Comparison of ENCODE assay signal across 10 cellular contexts in the genomic region with DNA sequence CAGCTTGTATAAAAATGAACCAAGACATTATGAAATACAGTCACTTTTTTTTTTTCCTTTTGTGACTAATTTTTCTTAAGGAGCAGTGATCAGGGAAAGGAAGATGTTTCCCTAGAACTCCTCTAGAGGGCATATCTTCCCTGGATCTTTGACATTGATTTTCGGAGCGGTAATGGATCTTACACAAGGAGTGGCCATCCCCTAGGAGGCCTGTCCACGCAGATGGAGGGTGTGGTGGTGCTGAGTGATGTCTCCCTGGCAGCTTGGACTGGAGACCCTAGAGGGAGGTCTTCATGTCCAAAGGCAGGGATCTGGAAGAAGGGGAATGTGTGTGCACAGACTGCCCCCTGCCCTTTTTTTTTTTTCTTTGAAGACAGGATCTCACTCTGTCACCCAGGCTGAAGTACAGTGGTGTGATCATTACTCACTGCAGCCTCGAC. TPM values are rescaled to one million over a fixed set of nuclear protein-coding genes. Genes with fewer than 3 reads are reported as not detected.
A peak's percentile ranks its signal among the peaks of the same experiment; 100 is the strongest.
DNase-seq lines count a peak whose midpoint lies in the region; ATAC-seq, FAIRE-seq and TF ChIP-seq lines count a peak whose summit lies in the region.
"Had no signal": no experiment of that assay in that cellular context is flagged by ENCODE, and none has a peak within 500 bp of the region (broad histone marks: within the 10 kb centered on the region; RNA-seq: fewer than 3 reads in every experiment).

No MANE protein-coding gene starts in this region.

- TF ChIP-seq CTCF in cardiac fibroblast (IDR thresholded peaks at IDR 0.05; ENCODE audit: low read depth, low read length) (peak; percentile 54), HepG2 (CRISPR knock-in tag; IDR thresholded peaks at IDR 0.05) (peak; percentile 42)

- 2% methylated on average over 4 of the region's 4 CpGs for WGBS in HepG2 (ENCODE audit: low lambda C conversion rate)

- no peak for TF ChIP-seq EP300 in HepG2 (IDR thresholded peaks at IDR 0.05; ENCODE audit: low read depth in 2 of 2, low read length in 2 of 2)
- no peak for TF ChIP-seq EP300 in HepG2 (CRISPR knock-in tag; IDR thresholded peaks at IDR 0.05; ENCODE audit: borderline replicate concordance)

- peaks cover 9% of the 10 kb centered on the region for H3K4me1 ChIP-seq in HepG2 (ENCODE audit: insufficient read depth, low read length)

- CTCF ChIA-PET in HepG2 (lab: Yijun Ruan, JAX; ENCODE audit: low intra/inter-chr PET ratio, low total read pairs) = interaction anchor here (1.2 kb wide), 1 partner anchor 107 kb away, joined by 3 read pairs; no protein-coding TSS in a partner anchor

- no peak for TF ChIP-seq POLR2A in HepG2 (IDR thresholded peaks at IDR 0.05; ENCODE audit: insufficient read depth in 1 of 2, low read depth in 2 of 2, low read length in 2 of 2)

- in situ Hi-C loops in HepG2 (cut with HindIII; ENCODE audit: extremely low pct_ligation_motif_present, low pct_unique_long_range_greater_than_20kb) = no loop called here

- FAIRE-seq in HTR-8/SVneo (lab: Jason Lieb, UNC) (no peak), HepG2 (lab: Jason Lieb, UNC) (no peak)

- DNase-seq in AG08395 (ENCODE audit: low spot score) (peak; percentile 76), HTR-8/SVneo (ENCODE audit: insufficient read length, low spot score) (peak; percentile 76), cardiac fibroblast (ENCODE audit: low read depth in 2 of 2) (peak; percentile 80 to 89), HepG2 (ENCODE audit: low spot score) (no peak), UCSD-AML1 (lab: John Stamatoyannopoulos, UW; ENCODE audit: unreplicated experiment) (no peak), NCI-H2081 (lab: John Stamatoyannopoulos, UW) (no peak), NCI-H1048 (lab: John Stamatoyannopoulos, UW) (no peak)
- DNase-seq: T-helper 17 cell had no signal

- ATAC-seq in HepG2 (peak; percentile 37; the same call in 2 of the 3 replicates), GM19328 (IDR thresholded peaks at IDR 0.05; ENCODE audit: unreplicated experiment) (no peak)
- ATAC-seq: T-helper 17 cell had no signal

- no peaks in the 10 kb centered on the region for H4K20me1 ChIP-seq in HepG2 (ENCODE audit: insufficient read depth, low read length)

- intact Hi-C loops in HepG2 (cut with micrococcal nuclease; ENCODE audit: unreplicated experiment) = no loop called here

- H2AFZ ChIP-seq in HepG2 (ENCODE audit: low read length) = no peak overlapping the region

- POLR2A ChIA-PET in HepG2 (lab: Yijun Ruan, JAX) = no interaction called here

- TF ChIP-seq RAD21 in HepG2 (CRISPR knock-in tag; IDR thresholded peaks at IDR 0.05) = no peak

- H3K27me3 ChIP-seq in HepG2 (ENCODE audit: control insufficient read depth in 1 of 2, insufficient read depth in 2 of 2, low read length in 2 of 2) = no peaks in the 10 kb centered on the region

- no peak overlapping the region for H3K4me2 ChIP-seq in HepG2 (ENCODE audit: low read depth, low read length)

- H3K27ac ChIP-seq in HepG2 (ENCODE audit: extremely low read length, insufficient read depth, low read length) = no peak overlapping the region
- H3K27ac ChIP-seq: skin epidermis had no signal

- H3K9ac ChIP-seq in HepG2 (ENCODE audit: insufficient read depth, low read depth, low read length) = no peak overlapping the region

- H3K4me3 ChIP-seq in cardiac fibroblast (replicated peaks in 1 of 2; ENCODE audit: low read depth in 2 of 2, low read length in 2 of 2) = no peak overlapping the region
- no peak overlapping the region for H3K4me3 ChIP-seq in HepG2 (replicated peaks in 1 of 3; ENCODE audit: insufficient read depth in 1 of 3, low read depth in 2 of 3, low read length in 3 of 3)
- H3K4me3 ChIP-seq: skin epidermis had no signal

- H3K9me3 ChIP-seq in HepG2 (ENCODE audit: low read length) = no peaks in the 10 kb centered on the region

- BruUV-seq in HepG2 (replicated peaks; lab: Mats Ljungman, UMichigan) = no TSS peak

- no peaks in the 10 kb centered on the region for H3K36me3 ChIP-seq in HepG2 (replicated peaks in 1 of 2; ENCODE audit: control insufficient read depth in 1 of 2, insufficient read depth in 2 of 2, low read length in 2 of 2)

- H3K79me2 ChIP-seq in HepG2 (ENCODE audit: insufficient read depth, low read length) = no peaks in the 10 kb centered on the region

RNA-seq across cellular contexts. Expression of a gene that starts 7.0 kb away (rescaled TPM):
- 45.5 and 47.6 TPM in 2 replicates for total RNA-seq in HepG2 (2016; rRNA removed; fragmentation: Illumina TruSeq; extraction: Trizol)
- total RNA-seq in HepG2 (2016; cell fraction: cytosol; rRNA removed; fragmentation: Illumina TruSeq; extraction: Trizol; ENCODE audit: low read depth) = 7.7 and 8.2 TPM in 2 replicates
- total RNA-seq in HepG2 (2016; cell fraction: insoluble cytoplasmic fraction; rRNA removed; fragmentation: Illumina TruSeq; extraction: Trizol) = 43.2 and 48.8 TPM in 2 replicates
- 18.6 and 22.9 TPM in 2 replicates for total RNA-seq in HepG2 (2016; cell fraction: membrane; rRNA removed; fragmentation: Illumina TruSeq; extraction: Trizol)
- 40.9 and 44.4 TPM in 2 replicates for total RNA-seq in HepG2 (2016; cell fraction: nucleus; rRNA removed; fragmentation: Illumina TruSeq; extraction: Trizol)
- polyA plus RNA-seq in HepG2 (2011; rRNA removed) = 20.4 and 25.0 TPM in 2 replicates
- polyA plus RNA-seq in HepG2 (2011; cell fraction: cytosol; rRNA removed) = 12.6 and 23.6 TPM in 2 replicates
- polyA plus RNA-seq in HepG2 (2011; cell fraction: nucleus; rRNA removed) = 42.5 and 71.9 TPM in 2 replicates
- 13.7 and 21.2 TPM in 2 replicates for polyA plus RNA-seq in HepG2 (2012)
- polyA plus RNA-seq in HepG2 (2016; cell fraction: cytosol; fragmentation: Illumina TruSeq; extraction: Trizol; ENCODE audit: low read depth) = 3.3 and 3.9 TPM in 2 replicates
- 50.9 and 58.4 TPM in 2 replicates for polyA plus RNA-seq in HepG2 (2016; cell fraction: insoluble cytoplasmic fraction; fragmentation: Illumina TruSeq; extraction: Trizol; ENCODE audit: low read depth)
- 6.2 and 7.1 TPM in 2 replicates for polyA plus RNA-seq in HepG2 (2016; cell fraction: membrane; fragmentation: Illumina TruSeq; extraction: Trizol; ENCODE audit: low read depth)
- 83.2 and 93.0 TPM in 2 replicates for polyA plus RNA-seq in HepG2 (2016; cell fraction: nucleus; fragmentation: Illumina TruSeq; extraction: Trizol; ENCODE audit: insufficient read depth, low read depth)
- 36.0 and 106 TPM in 2 replicates for polyA minus RNA-seq in HepG2 (2011; rRNA and poly(A)+ RNA removed; ENCODE audit: low replicate concordance)
- polyA minus RNA-seq in HepG2 (2011; cell fraction: cytosol; rRNA and poly(A)+ RNA removed) = 8.9 and 14.8 TPM in 2 replicates
- polyA minus RNA-seq in HepG2 (2011; cell fraction: nucleus; rRNA and poly(A)+ RNA removed) = 35.4 and 47.3 TPM in 2 replicates

RNA-seq across cellular contexts. Expression of a gene that starts 26.2 kb away (rescaled TPM):
- total RNA-seq in HepG2 (2016; rRNA removed; fragmentation: Illumina TruSeq; extraction: Trizol) = 14.3 and 25.4 TPM in 2 replicates
- 8.6 and 10.0 TPM in 2 replicates for total RNA-seq in HepG2 (2016; cell fraction: cytosol; rRNA removed; fragmentation: Illumina TruSeq; extraction: Trizol; ENCODE audit: low read depth)
- 13.8 and 26.7 TPM in 2 replicates for total RNA-seq in HepG2 (2016; cell fraction: insoluble cytoplasmic fraction; rRNA removed; fragmentation: Illumina TruSeq; extraction: Trizol)
- 20.1 and 20.5 TPM in 2 replicates for total RNA-seq in HepG2 (2016; cell fraction: membrane; rRNA removed; fragmentation: Illumina TruSeq; extraction: Trizol)
- 25.9 and 27.3 TPM in 2 replicates for total RNA-seq in HepG2 (2016; cell fraction: nucleus; rRNA removed; fragmentation: Illumina TruSeq; extraction: Trizol)
- polyA plus RNA-seq in HepG2 (2011; rRNA removed) = 61.9 and 77.2 TPM in 2 replicates
- polyA plus RNA-seq in HepG2 (2011; cell fraction: cytosol; rRNA removed) = 41.5 and 45.3 TPM in 2 replicates
- 358 and 376 TPM in 2 replicates for polyA plus RNA-seq in HepG2 (2011; cell fraction: nucleus; rRNA removed)
- polyA plus RNA-seq in HepG2 (2012) = 45.7 and 67.9 TPM in 2 replicates
- 16.9 and 19.4 TPM in 2 replicates for polyA plus RNA-seq in HepG2 (2016; cell fraction: cytosol; fragmentation: Illumina TruSeq; extraction: Trizol; ENCODE audit: low read depth)
- polyA plus RNA-seq in HepG2 (2016; cell fraction: insoluble cytoplasmic fraction; fragmentation: Illumina TruSeq; extraction: Trizol; ENCODE audit: low read depth) = 26.3 and 31.9 TPM in 2 replicates
- polyA plus RNA-seq in HepG2 (2016; cell fraction: membrane; fragmentation: Illumina TruSeq; extraction: Trizol; ENCODE audit: low read depth) = 31.4 and 34.9 TPM in 2 replicates
- 98.6 and 111 TPM in 2 replicates for polyA plus RNA-seq in HepG2 (2016; cell fraction: nucleus; fragmentation: Illumina TruSeq; extraction: Trizol; ENCODE audit: insufficient read depth, low read depth)
- 22.2 and 35.1 TPM in 2 replicates for polyA minus RNA-seq in HepG2 (2011; rRNA and poly(A)+ RNA removed; ENCODE audit: low replicate concordance)
- polyA minus RNA-seq in HepG2 (2011; cell fraction: cytosol; rRNA and poly(A)+ RNA removed) = 11.8 and 13.5 TPM in 2 replicates
- polyA minus RNA-seq in HepG2 (2011; cell fraction: nucleus; rRNA and poly(A)+ RNA removed) = 33.0 and 41.3 TPM in 2 replicates

RNA-seq across cellular contexts. Expression of a gene that starts 33.3 kb away (rescaled TPM):
- 106 and 180 TPM in 2 replicates for total RNA-seq in HepG2 (2016; rRNA removed; fragmentation: Illumina TruSeq; extraction: Trizol)
- total RNA-seq in HepG2 (2016; cell fraction: cytosol; rRNA removed; fragmentation: Illumina TruSeq; extraction: Trizol; ENCODE audit: low read depth) = 87.7 and 122 TPM in 2 replicates
- total RNA-seq in HepG2 (2016; cell fraction: insoluble cytoplasmic fraction; rRNA removed; fragmentation: Illumina TruSeq; extraction: Trizol) = 99.2 and 177 TPM in 2 replicates
- total RNA-seq in HepG2 (2016; cell fraction: membrane; rRNA removed; fragmentation: Illumina TruSeq; extraction: Trizol) = 103 and 132 TPM in 2 replicates
- total RNA-seq in HepG2 (2016; cell fraction: nucleus; rRNA removed; fragmentation: Illumina TruSeq; extraction: Trizol) = 108 and 119 TPM in 2 replicates
- 169 and 170 TPM in 2 replicates for polyA plus RNA-seq in HepG2 (2011; rRNA removed)
- 216 and 233 TPM in 2 replicates for polyA plus RNA-seq in HepG2 (2011; cell fraction: cytosol; rRNA removed)
- 172 and 210 TPM in 2 replicates for polyA plus RNA-seq in HepG2 (2011; cell fraction: nucleus; rRNA removed)
- 255 and 283 TPM in 2 replicates for polyA plus RNA-seq in HepG2 (2012)
- polyA plus RNA-seq in HepG2 (2016; cell fraction: cytosol; fragmentation: Illumina TruSeq; extraction: Trizol; ENCODE audit: low read depth) = 146 and 200 TPM in 2 replicates
- 151 and 161 TPM in 2 replicates for polyA plus RNA-seq in HepG2 (2016; cell fraction: insoluble cytoplasmic fraction; fragmentation: Illumina TruSeq; extraction: Trizol; ENCODE audit: low read depth)
- polyA plus RNA-seq in HepG2 (2016; cell fraction: membrane; fragmentation: Illumina TruSeq; extraction: Trizol; ENCODE audit: low read depth) = 164 and 192 TPM in 2 replicates
- polyA plus RNA-seq in HepG2 (2016; cell fraction: nucleus; fragmentation: Illumina TruSeq; extraction: Trizol; ENCODE audit: insufficient read depth, low read depth) = 257 and 280 TPM in 2 replicates
- 123 and 177 TPM in 2 replicates for polyA minus RNA-seq in HepG2 (2011; rRNA and poly(A)+ RNA removed; ENCODE audit: low replicate concordance)
- polyA minus RNA-seq in HepG2 (2011; cell fraction: cytosol; rRNA and poly(A)+ RNA removed) = 58.9 and 70.6 TPM in 2 replicates
- polyA minus RNA-seq in HepG2 (2011; cell fraction: nucleus; rRNA and poly(A)+ RNA removed) = 46.0 and 46.9 TPM in 2 replicates

RNA-seq across cellular contexts. Expression of a gene that starts 35.3 kb away (rescaled TPM):
- total RNA-seq in HepG2 (2016; rRNA removed; fragmentation: Illumina TruSeq; extraction: Trizol) = 0.41 and 0.75 TPM in 2 replicates
- 0.09 and 0.10 TPM in 2 replicates for total RNA-seq in HepG2 (2016; cell fraction: cytosol; rRNA removed; fragmentation: Illumina TruSeq; extraction: Trizol; ENCODE audit: low read depth)
- 0.42 and 0.78 TPM in 2 replicates for total RNA-seq in HepG2 (2016; cell fraction: insoluble cytoplasmic fraction; rRNA removed; fragmentation: Illumina TruSeq; extraction: Trizol)
- total RNA-seq in HepG2 (2016; cell fraction: membrane; rRNA removed; fragmentation: Illumina TruSeq; extraction: Trizol) = 0.14 and 0.15 TPM in 2 replicates
- 1.1 and 1.4 TPM in 2 replicates for total RNA-seq in HepG2 (2016; cell fraction: nucleus; rRNA removed; fragmentation: Illumina TruSeq; extraction: Trizol)
- polyA plus RNA-seq in HepG2 (2011; rRNA removed) = 1.1 and 1.9 TPM in 2 replicates
- polyA plus RNA-seq in HepG2 (2011; cell fraction: cytosol; rRNA removed) = 0.32 and 0.33 TPM in 2 replicates
- 12.4 and 12.6 TPM in 2 replicates for polyA plus RNA-seq in HepG2 (2011; cell fraction: nucleus; rRNA removed)
- polyA plus RNA-seq in HepG2 (2012) = 2.7 and 3.4 TPM in 2 replicates
- 0.07 TPM in 2 replicates for polyA plus RNA-seq in HepG2 (2016; cell fraction: cytosol; fragmentation: Illumina TruSeq; extraction: Trizol; ENCODE audit: low read depth)
- 0.70 and 1.0 TPM in 2 replicates for polyA plus RNA-seq in HepG2 (2016; cell fraction: insoluble cytoplasmic fraction; fragmentation: Illumina TruSeq; extraction: Trizol; ENCODE audit: low read depth)
- polyA plus RNA-seq in HepG2 (2016; cell fraction: membrane; fragmentation: Illumina TruSeq; extraction: Trizol; ENCODE audit: low read depth) = 0.16 and 0.18 TPM in 2 replicates
- polyA plus RNA-seq in HepG2 (2016; cell fraction: nucleus; fragmentation: Illumina TruSeq; extraction: Trizol; ENCODE audit: insufficient read depth, low read depth) = 6.2 and 14.4 TPM in 2 replicates
- polyA minus RNA-seq in HepG2 (2011; rRNA and poly(A)+ RNA removed; ENCODE audit: low replicate concordance) = 0.98 and 2.6 TPM in 2 replicates
- 0.26 and 0.49 TPM in 2 replicates for polyA minus RNA-seq in HepG2 (2011; cell fraction: cytosol; rRNA and poly(A)+ RNA removed)
- 2.2 and 4.4 TPM in 2 replicates for polyA minus RNA-seq in HepG2 (2011; cell fraction: nucleus; rRNA and poly(A)+ RNA removed)

Comparison
In these comparisons a context has a peak if more than half of its experiments do, and no peak if none do; other contexts are left out.
1. DNase-seq: peak in AG08395 (single experiment), HTR-8/SVneo (single experiment) and cardiac fibroblast (2 of 2); none in HepG2 (single experiment), UCSD-AML1 (single experiment), NCI-H2081 (0 of 2) and NCI-H1048 (single experiment).